ENCODE assay signal across 8 cellular contexts in the genomic region with DNA sequence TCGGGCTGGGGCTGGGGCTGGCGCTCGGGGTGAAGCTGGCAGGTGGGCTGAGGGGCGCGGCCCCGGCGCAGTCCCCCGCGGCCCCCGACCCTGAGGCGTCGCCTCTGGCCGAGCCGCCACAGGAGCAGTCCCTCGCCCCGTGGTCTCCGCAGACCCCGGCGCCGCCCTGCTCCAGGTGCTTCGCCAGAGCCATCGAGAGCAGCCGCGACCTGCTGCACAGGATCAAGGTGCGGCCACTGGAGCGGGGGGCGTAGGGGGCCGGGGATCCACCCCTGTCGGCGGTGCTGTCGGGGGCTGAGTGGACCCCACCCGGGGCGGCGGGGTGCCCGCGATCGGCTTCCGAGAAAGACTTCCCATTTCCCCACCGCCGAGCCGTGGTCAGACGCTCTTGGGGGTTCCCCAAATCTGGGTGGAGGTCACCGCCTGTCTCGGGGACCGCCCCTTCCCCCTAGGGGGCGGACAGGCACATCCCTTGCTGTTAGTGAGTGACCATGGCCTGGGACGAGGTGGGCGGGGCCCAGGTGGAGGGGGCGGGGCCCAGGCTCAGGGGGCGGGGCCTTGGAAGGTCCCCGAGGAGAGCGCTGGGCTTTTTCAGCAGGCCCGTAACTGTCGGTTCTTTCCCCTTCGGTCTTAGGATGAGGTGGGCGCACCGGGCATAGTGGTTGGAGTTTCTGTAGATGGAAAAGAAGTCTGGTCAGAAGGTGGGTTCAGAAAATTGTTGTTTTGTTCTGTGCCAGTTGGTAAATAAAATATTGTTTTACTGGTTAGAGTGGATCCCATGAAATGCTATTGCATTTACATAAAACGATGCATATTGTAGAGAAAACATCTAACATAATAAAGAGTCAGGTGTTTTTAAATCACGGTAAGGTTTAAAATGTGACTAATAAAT.
DNase-seq lines count a peak whose midpoint lies in the region; ATAC-seq and TF ChIP-seq lines count a peak whose summit lies in the region.

No MANE protein-coding gene starts in this region.

- H3K27ac ChIP-seq in C4-2B: peak overlapping the region; percentile 76

- DNase-seq in NOMO-1 treated with dmso at 0.1 percent for 144 hours (lab: John Stamatoyannopoulos, UW; ENCODE audit: unreplicated experiment): peak; percentile 78
- peak; percentile 32 for DNase-seq in activated T-cell treated with anti-CD3 and anti-CD28 coated beads for 1 hour (ENCODE audit: low read depth)
- DNase-seq in epidermal melanocyte (ENCODE audit: insufficient read length, low spot score): peak; percentile 52
- peak; percentile 61 for DNase-seq in middle frontal gyrus (ENCODE audit: extremely low spot score, low spot score)
- peak; percentile 55 to 83 for DNase-seq in stimulated activated CD8-positive, alpha-beta memory T cell treated with anti-CD3 and anti-CD28 coated beads, Interleukin-2, amount 100 ng/mL, for 48 hours (ENCODE audit: low read depth in 2 of 2)

- ATAC-seq in GM19351 (IDR thresholded peaks at IDR 0.05; ENCODE audit: unreplicated experiment) (peak; percentile 85), HG03469 (IDR thresholded peaks at IDR 0.05; ENCODE audit: unreplicated experiment) (peak; percentile 54)

- TF ChIP-seq CTCF in C4-2B (conservative IDR thresholded peaks at IDR 0.05): peak; percentile 32

Comparison
In these comparisons a context has a peak if more than half of its experiments do, and no peak if none do; other contexts are left out.
1. Peak in every context shown above with its lines: DNase-seq, ATAC-seq and H3K27ac ChIP-seq.